Comparison of ENCODE assay signal across 8 cellular contexts in genomic region chr6:2990932-2991506, GRCh38. TPM values are rescaled to one million over a fixed set of nuclear protein-coding genes. Genes with fewer than 3 reads are reported as not detected.
DNase-seq lines count a peak whose midpoint lies in the region; ATAC-seq, FAIRE-seq and TF ChIP-seq lines count a peak whose summit lies in the region.

No MANE protein-coding gene starts in this region.

- H3K36me3 ChIP-seq in GM12878 (ENCODE audit: control insufficient read depth in 2 of 2, insufficient read depth in 2 of 2, low read length in 1 of 2) (no peaks in the 10 kb centered on the region), lung (ENCODE audit: control insufficient read depth in 2 of 2, insufficient read depth in 2 of 2, low read length in 2 of 2) (no peaks in the 10 kb centered on the region), transverse colon (no peaks in the 10 kb centered on the region)

- peaks cover 13% of the 10 kb centered on the region for H3K4me1 ChIP-seq in GM12878 (ENCODE audit: control insufficient read depth, insufficient read depth, low read length)
- peaks cover 1 to 4% of the 10 kb centered on the region in 2 donors for H3K4me1 ChIP-seq in lung (ENCODE audit: control insufficient read depth in 2 of 2, insufficient read depth in 2 of 2, low read length in 2 of 2)
- H3K4me1 ChIP-seq in transverse colon = peaks cover 17 to 30% (median 26%) of the 10 kb centered on the region in 4 donors

- no peak for TF ChIP-seq CTCF in GM12878 (IDR thresholded peaks at IDR 0.05 in 2 of 3, conservative IDR thresholded peaks at IDR 0.05 in 1 of 3; ENCODE audit: control insufficient read depth in 2 of 3, extremely low read depth in 1 of 3, insufficient read depth in 1 of 3, low read depth in 3 of 3, low read length in 3 of 3)
- TF ChIP-seq CTCF in lung (IDR thresholded peaks at IDR 0.05; ENCODE audit: control extremely low read depth, extremely low read depth) = no peak
- no peak for TF ChIP-seq CTCF in transverse colon (IDR thresholded peaks at IDR 0.05)

- H3K9me3 ChIP-seq in GM12878 (replicated peaks; ENCODE audit: control insufficient read depth, insufficient read depth, low read length) (no peaks in the 10 kb centered on the region; the same call in 2 of the 3 replicates), lung (ENCODE audit: control insufficient read depth in 2 of 2, insufficient read depth in 1 of 2, low read length in 1 of 2) (no peaks in the 10 kb centered on the region), transverse colon (no peaks in the 10 kb centered on the region)

- no peak overlapping the region; the same call in 1 of the 2 replicates for H2AFZ ChIP-seq in GM12878 (ENCODE audit: control insufficient read depth, low read depth, low read length)

- H4K20me1 ChIP-seq in GM12878 (ENCODE audit: control insufficient read depth, insufficient read depth) = no peaks in the 10 kb centered on the region

- no peak for TF ChIP-seq RAD21 in GM12878 (IDR thresholded peaks at IDR 0.05; ENCODE audit: insufficient read depth, low read depth, low read length)

- POLR2A ChIA-PET in GM12878 (lab: Charles Lee) = interaction anchor here (0.5 to 2.5 kb wide), 7 partner anchors 10 to 1031 kb away, joined by 3 to 20 read pairs (median 4); partner anchors contain the start of gene RIPK1

- peak overlapping the region; percentile 97 for H3K27ac Mint-ChIP-seq in activated naive CD4-positive, alpha-beta T cell treated with anti-CD3 and anti-CD28 coated beads for 36 hours

- H3K27me3 ChIP-seq in GM12878 (replicated peaks in 1 of 2; ENCODE audit: control insufficient read depth in 2 of 2, insufficient read depth in 2 of 2, low read length in 1 of 2) = peaks cover 0 to 2% of the 10 kb centered on the region in 2 experiments; a peak in 1 of 4 replicates
- no peaks in the 10 kb centered on the region for H3K27me3 ChIP-seq in lung (ENCODE audit: control insufficient read depth, insufficient read depth)
- no peaks in the 10 kb centered on the region for H3K27me3 ChIP-seq in transverse colon

- FAIRE-seq in GM12878 (lab: Jason Lieb, UNC) = no peak

- H3K4me1 Mint-ChIP-seq in activated naive CD4-positive, alpha-beta T cell treated with anti-CD3 and anti-CD28 coated beads for 36 hours (ENCODE audit: low read depth) = peaks cover 12% of the 10 kb centered on the region

- ATAC-seq in GM12878 (no peak), lung (ENCODE audit: insufficient read depth, low FRiP score) (no peak), GM19328 (IDR thresholded peaks at IDR 0.05; ENCODE audit: unreplicated experiment) (no peak)

- no peaks in the 10 kb centered on the region for H3K36me3 Mint-ChIP-seq in activated naive CD4-positive, alpha-beta T cell treated with anti-CD3 and anti-CD28 coated beads for 36 hours (ENCODE audit: low read depth)

- 26% methylated on average over 10 of the region's 10 CpGs for WGBS in GM12878 (ENCODE audit: insufficient coverage, insufficient replicate concordance, low lambda C conversion rate, missing lambda C conversion rate)
- 1 to 5% methylated on average over 10 of the region's 10 CpGs for WGBS in lung, 2 donors
- 11 to 25% methylated on average over 10 of the region's 10 CpGs for WGBS in transverse colon (ENCODE audit: low coverage in 1 of 2), 2 donors

- RAD21 ChIA-PET in GM12878 (lab: Charles Lee; ENCODE audit: unreplicated experiment) = interaction anchor here (1.8 to 5.6 kb wide), 8 partner anchors 8 to 222 kb away, joined by 4 to 46 read pairs (median 10); partner anchors contain the start of genes NQO2 and RIPK1

- peak overlapping the region; percentile 89 for H3K4me2 ChIP-seq in GM12878 (ENCODE audit: control insufficient read depth, insufficient read depth)

- intact Hi-C loops in activated naive CD4-positive, alpha-beta T cell treated with anti-CD3 and anti-CD28 coated beads for 36 hours (cut with micrococcal nuclease) = loop anchor here (10.0 kb wide), 1 partner anchor 464 kb away; the partner anchor contains the start of gene SLC22A23
- intact Hi-C loops in GM12878 (cut with micrococcal nuclease; ENCODE audit: unreplicated experiment) = no loop called here
- intact Hi-C loops in transverse colon (cut with DNase I; ENCODE audit: low total_unique reads) = no loop called here

- BruUV-seq in GM12878 (replicated peaks; lab: Mats Ljungman, UMichigan) = no TSS peak

- H3K9ac ChIP-seq in GM12878 (ENCODE audit: control insufficient read depth, insufficient read depth, low read length) = no peak overlapping the region

- CTCF ChIA-PET in activated naive CD4-positive, alpha-beta T cell treated with anti-CD3 and anti-CD28 coated beads for 36 hours (lab: Charles Lee) = interaction anchor here (0.6 to 6.2 kb wide), 13 partner anchors 13 to 200 kb away, joined by 3 to 45 read pairs (median 5); no protein-coding TSS in a partner anchor
- CTCF ChIA-PET in GM12878 (lab: Yijun Ruan, JAX) = interaction anchor here (1.0 to 6.7 kb wide), 14 partner anchors 10 to 200 kb away, joined by 3 to 62 read pairs (median 10); partner anchors contain the start of genes NQO2, RIPK1 and SERPINB1

- no peaks in the 10 kb centered on the region for H3K9me3 Mint-ChIP-seq in activated naive CD4-positive, alpha-beta T cell treated with anti-CD3 and anti-CD28 coated beads for 36 hours

- peak overlapping the region; percentile 87 for H3K4me3 Mint-ChIP-seq in activated naive CD4-positive, alpha-beta T cell treated with anti-CD3 and anti-CD28 coated beads for 36 hours

- H3K27me3 Mint-ChIP-seq in activated naive CD4-positive, alpha-beta T cell treated with anti-CD3 and anti-CD28 coated beads for 36 hours (ENCODE audit: low read depth) = no peaks in the 10 kb centered on the region

- SMC1A ChIA-PET in GM12878 (lab: Charles Lee; ENCODE audit: uncharacterized antibody, unreplicated experiment) = interaction anchor here (0.8 to 6.3 kb wide), 10 partner anchors 9 to 200 kb away, joined by 3 to 56 read pairs (median 4); partner anchors contain the start of gene NQO2

- no peak for DNase-seq in activated naive CD4-positive, alpha-beta T cell treated with anti-CD3 and anti-CD28 coated beads for 36 hours
- DNase-seq in activated naive CD4-positive, alpha-beta T cell treated with Interleukin-2 at 50 U/mL for 16 hours = no peak
- DNase-seq in GM12878 (ENCODE audit: low read depth, low spot score) (no peak), lung (ENCODE audit: low spot score) (no peak), transverse colon (no peak), NCI-H510A treated with DMSO at 0.1 percent for 48 hours (lab: John Stamatoyannopoulos, UW) (no peak), iPS-NIHi11 (ENCODE audit: low spot score) (no peak)

- no peaks in the 10 kb centered on the region for H3K79me2 ChIP-seq in GM12878 (ENCODE audit: control insufficient read depth, insufficient read depth, low read length)

- TF ChIP-seq EP300 in GM12878 (IDR thresholded peaks at IDR 0.05; ENCODE audit: borderline replicate concordance in 1 of 2, control insufficient read depth in 1 of 2, low read depth in 2 of 2, low read length in 2 of 2) = no peak
- TF ChIP-seq EP300 in transverse colon (IDR thresholded peaks at IDR 0.05; ENCODE audit: low read depth) = no peak

- in situ Hi-C loops in GM12878 (cut with MboI) (loop anchor here (5.0 kb wide), 1 partner anchor 256 kb away; no protein-coding TSS in a partner anchor), transverse colon (cut with MboI; ENCODE audit: low pct_ligation_motif_present in 1 of 4, low pct_unique_long_range_greater_than_20kb in 1 of 4, low sequenced_read_pairs in 3 of 4) (loop anchor here in 2 of 4 donors (5.0 to 10.0 kb wide), 3 partner anchors 61 to 254 kb away; no protein-coding TSS in a partner anchor)

- TF ChIP-seq POLR2A in GM12878 (IDR thresholded peaks at IDR 0.05; ENCODE audit: low read depth, low read length) = no peak
- TF ChIP-seq POLR2A in transverse colon (IDR thresholded peaks at IDR 0.05) = peak; percentile 1

- H3K4me3 ChIP-seq in GM12878 (peak overlapping the region; percentile 71; the same call in 1 of the 2 replicates), lung (no peak overlapping the region), transverse colon (peak overlapping the region in 3 of 4 donors; percentile 63 to 88 (median 76))

- H3K27ac ChIP-seq in GM12878 (ENCODE audit: control insufficient read depth, insufficient read depth) = no peak overlapping the region
- H3K27ac ChIP-seq in lung (ENCODE audit: low read depth in 1 of 2, low read length in 1 of 2) = peak overlapping the region; percentile 100
- peak overlapping the region; percentile 97 to 99 (median 98) for H3K27ac ChIP-seq in transverse colon

RNA-seq across cellular contexts. Expression of gene NQO2, which starts 8.7 kb away (rescaled TPM):
- total RNA-seq in activated naive CD4-positive, alpha-beta T cell treated with anti-CD3 and anti-CD28 coated beads for 36 hours = 10 to 100 TPM; 18.8 to 21.1 TPM
- total RNA-seq in GM12878 (2013; cell fraction: nucleolus; rRNA removed) = 0.10 and 0.12 TPM in 2 replicates
- total RNA-seq in GM12878 (2014; rRNA removed) = 0.68 and 0.76 TPM in 2 replicates
- 0.64 and 0.81 TPM in 2 replicates for total RNA-seq in GM12878 (2014; rRNA removed; fragmentation: Illumina TruSeq; extraction: Trizol)
- 1.3 and 2.2 TPM in 2 replicates for total RNA-seq in GM12878 (2021)
- 1.1 TPM for polyA plus RNA-seq in GM12878 (2011; ENCODE audit: low read depth)
- polyA plus RNA-seq in GM12878 (2011; rRNA removed) = 0.73 and 1.1 TPM in 2 replicates
- polyA plus RNA-seq in GM12878 (2011; cell fraction: cytosol; rRNA removed) = 0.67 and 1.0 TPM in 2 replicates
- polyA plus RNA-seq in GM12878 (2011; cell fraction: nucleus; rRNA removed) = 0.88 and 1.1 TPM in 2 replicates
- polyA plus RNA-seq in GM12878 (2012) = 2.6 and 2.7 TPM in 2 replicates
- 0.29 and 0.79 TPM in 2 replicates for polyA plus RNA-seq in GM12878 (2014; fragmentation: Illumina TruSeq; extraction: Trizol)
- polyA plus RNA-seq in GM12878 (2014; fragmentation: Nextera tagmentation; extraction: Ambion mirVana) = under 1 TPM; 0.55 to 0.66 TPM
- polyA plus RNA-seq in GM12878 (2014; rRNA removed) = 0.76 and 1.2 TPM in 2 replicates
- 1 to 10 TPM; 2.4 to 2.6 TPM for polyA plus RNA-seq in GM12878 (2016; fragmentation: Nextera tagmentation; extraction: Ambion mirVana)
- polyA minus RNA-seq in GM12878 (2011; rRNA and poly(A)+ RNA removed) = 0.82 and 1.2 TPM in 2 replicates
- 1.4 and 2.5 TPM in 2 replicates for polyA minus RNA-seq in GM12878 (2011; cell fraction: cytosol; rRNA and poly(A)+ RNA removed)
- polyA minus RNA-seq in GM12878 (2011; cell fraction: nucleus; rRNA and poly(A)+ RNA removed) = 0.10 and 0.36 TPM in 2 replicates
- total RNA-seq in lung = 10 to 100 TPM in 1 of 2 donors, 1 to 10 TPM in 1; 9.4 to 47.1 TPM
- 10 to 100 TPM; 42.6 to 43.7 TPM for polyA plus RNA-seq in lung
- 1 to 10 TPM in 3 of 4 donors, under 1 TPM in 1; 1.00 to 9.7 (median 7.2) TPM for total RNA-seq in transverse colon

RNA-seq across cellular contexts. Expression of gene SERPINB6, which starts 19.7 kb away (rescaled TPM):
- 10 to 100 TPM; 31.2 to 31.4 TPM for total RNA-seq in activated naive CD4-positive, alpha-beta T cell treated with anti-CD3 and anti-CD28 coated beads for 36 hours
- total RNA-seq in GM12878 (2013; cell fraction: nucleolus; rRNA removed) = 0.35 and 0.49 TPM in 2 replicates
- 0.54 and 0.68 TPM in 2 replicates for total RNA-seq in GM12878 (2014; rRNA removed)
- 0.49 and 0.88 TPM in 2 replicates for total RNA-seq in GM12878 (2014; rRNA removed; fragmentation: Illumina TruSeq; extraction: Trizol)
- 0.66 and 1.2 TPM in 2 replicates for total RNA-seq in GM12878 (2021)
- polyA plus RNA-seq in GM12878 (2011; ENCODE audit: low read depth) = 1.5 TPM
- polyA plus RNA-seq in GM12878 (2011; rRNA removed) = 0.14 TPM in 1 of 2 replicates, not detected in the other
- 0.10 TPM in 1 of 2 replicates, not detected in the other for polyA plus RNA-seq in GM12878 (2011; cell fraction: cytosol; rRNA removed)
- 0.06 and 0.23 TPM in 2 replicates for polyA plus RNA-seq in GM12878 (2011; cell fraction: nucleus; rRNA removed)
- polyA plus RNA-seq in GM12878 (2012) = 0.92 and 1.6 TPM in 2 replicates
- 0.68 and 0.98 TPM in 2 replicates for polyA plus RNA-seq in GM12878 (2014; fragmentation: Illumina TruSeq; extraction: Trizol)
- 1 to 10 TPM; 1.4 to 2.2 TPM for polyA plus RNA-seq in GM12878 (2014; fragmentation: Nextera tagmentation; extraction: Ambion mirVana)
- 0.45 and 0.58 TPM in 2 replicates for polyA plus RNA-seq in GM12878 (2014; rRNA removed)
- polyA plus RNA-seq in GM12878 (2016; fragmentation: Nextera tagmentation; extraction: Ambion mirVana) = under 1 TPM; 0.37 to 0.39 TPM
- polyA minus RNA-seq in GM12878 (2011; rRNA and poly(A)+ RNA removed) = 0.15 TPM in 1 of 2 replicates, not detected in the other
- polyA minus RNA-seq in GM12878 (2011; cell fraction: cytosol; rRNA and poly(A)+ RNA removed) = 3.2 and 5.1 TPM in 2 replicates
- polyA minus RNA-seq in GM12878 (2011; cell fraction: nucleus; rRNA and poly(A)+ RNA removed) = 0.36 and 0.67 TPM in 2 replicates
- total RNA-seq in lung = 100 to 1,000 TPM; 113 to 155 TPM
- polyA plus RNA-seq in lung = 100 to 1,000 TPM; 126 to 129 TPM
- total RNA-seq in transverse colon = 100 to 1,000 TPM; 134 to 276 (median 170) TPM

Comparison
In these comparisons a context has a peak if more than half of its experiments do, and no peak if none do; other contexts are left out.
1. RNA of gene SERPINB6, which starts 19.7 kb away (total RNA-seq): 134 to 276 TPM in transverse colon, 113 to 155 TPM in lung and 31.2 to 31.4 TPM in activated naive CD4-positive, alpha-beta T cell treated with anti-CD3 and anti-CD28 coated beads for 36 hours; 0.35 to 1.2 TPM in GM12878; every median in the first group is over 10 times any median in the second.